Comparison of ENCODE assay signal across 2 cellular contexts in genomic region chr20:33434434-33434833, GRCh38.
TF ChIP-seq lines count a peak whose summit lies in the region.

No MANE protein-coding gene starts in this region.

TF ChIP-seq in HEK293, 187 proteins besides CTCF, POLR2A, EP300 and RAD21:
- no peak for TF ChIP-seq ZNF335 (tag by site-specific recombination; conservative IDR thresholded peaks at IDR 0.05)
- TF ChIP-seq, protein P1, sequence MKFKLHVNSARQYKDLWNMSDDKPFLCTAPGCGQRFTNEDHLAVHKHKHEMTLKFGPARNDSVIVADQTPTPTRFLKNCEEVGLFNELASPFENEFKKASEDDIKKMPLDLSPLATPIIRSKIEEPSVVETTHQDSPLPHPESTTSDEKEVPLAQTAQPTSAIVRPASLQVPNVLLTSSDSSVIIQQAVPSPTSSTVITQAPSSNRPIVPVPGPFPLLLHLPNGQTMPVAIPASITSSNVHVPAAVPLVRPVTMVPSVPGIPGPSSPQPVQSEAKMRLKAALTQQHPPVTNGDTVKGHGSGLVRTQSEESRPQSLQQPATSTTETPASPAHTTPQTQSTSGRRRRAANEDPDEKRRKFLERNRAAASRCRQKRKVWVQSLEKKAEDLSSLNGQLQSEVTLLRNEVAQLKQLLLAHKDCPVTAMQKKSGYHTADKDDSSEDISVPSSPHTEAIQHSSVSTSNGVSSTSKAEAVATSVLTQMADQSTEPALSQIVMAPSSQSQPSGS (tag by site-specific recombination; IDR thresholded peaks at IDR 0.05; ENCODE audit: low read depth): no peak
- TF ChIP-seq ZNF654 (tag by site-specific recombination; IDR thresholded peaks at IDR 0.05; ENCODE audit: low read depth): no peak
- peak; percentile 96 for TF ChIP-seq ZBTB17 (tag by site-specific recombination; IDR thresholded peaks at IDR 0.05)
- TF ChIP-seq, protein P2, sequence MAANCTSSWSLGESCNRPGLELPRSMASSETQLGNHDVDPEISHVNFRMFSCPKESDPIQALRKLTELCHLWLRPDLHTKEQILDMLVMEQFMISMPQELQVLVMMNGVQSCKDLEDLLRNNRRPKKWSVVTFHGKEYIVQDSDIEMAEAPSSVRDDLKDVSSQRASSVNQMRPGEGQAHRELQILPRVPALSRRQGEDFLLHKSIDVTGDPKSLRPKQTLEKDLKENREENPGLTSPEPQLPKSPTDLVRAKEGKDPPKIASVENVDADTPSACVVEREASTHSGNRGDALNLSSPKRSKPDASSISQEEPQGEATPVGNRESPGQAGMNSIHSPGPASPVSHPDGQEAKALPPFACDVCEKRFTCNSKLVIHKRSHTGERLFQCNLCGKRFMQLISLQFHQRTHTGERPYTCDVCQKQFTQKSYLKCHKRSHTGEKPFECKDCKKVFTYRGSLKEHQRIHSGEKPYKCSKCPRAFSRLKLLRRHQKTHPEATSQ (tag by site-specific recombination; IDR thresholded peaks at IDR 0.05): no peak
- no peak for TF ChIP-seq ZBTB21 (tag by site-specific recombination; IDR thresholded peaks at IDR 0.05)
- no peak for TF ChIP-seq ZNF280C (tag by site-specific recombination; IDR thresholded peaks at IDR 0.05)
- TF ChIP-seq ZBTB10 (tag by site-specific recombination; IDR thresholded peaks at IDR 0.05): no peak

TF ChIP-seq in K562, 482 proteins besides CTCF, POLR2A, EP300 and RAD21:
- peak; percentile 39; the same call in 1 of the 2 replicates for TF ChIP-seq ZNF384 (IDR thresholded peaks at IDR 0.05; ENCODE audit: low read depth, low read length)
- no peak for TF ChIP-seq ZNF77 (CRISPR knock-in tag; IDR thresholded peaks at IDR 0.05)
- TF ChIP-seq ZBTB17 (CRISPR knock-in tag; IDR thresholded peaks at IDR 0.05): peak; percentile 77
- TF ChIP-seq, protein P3, sequence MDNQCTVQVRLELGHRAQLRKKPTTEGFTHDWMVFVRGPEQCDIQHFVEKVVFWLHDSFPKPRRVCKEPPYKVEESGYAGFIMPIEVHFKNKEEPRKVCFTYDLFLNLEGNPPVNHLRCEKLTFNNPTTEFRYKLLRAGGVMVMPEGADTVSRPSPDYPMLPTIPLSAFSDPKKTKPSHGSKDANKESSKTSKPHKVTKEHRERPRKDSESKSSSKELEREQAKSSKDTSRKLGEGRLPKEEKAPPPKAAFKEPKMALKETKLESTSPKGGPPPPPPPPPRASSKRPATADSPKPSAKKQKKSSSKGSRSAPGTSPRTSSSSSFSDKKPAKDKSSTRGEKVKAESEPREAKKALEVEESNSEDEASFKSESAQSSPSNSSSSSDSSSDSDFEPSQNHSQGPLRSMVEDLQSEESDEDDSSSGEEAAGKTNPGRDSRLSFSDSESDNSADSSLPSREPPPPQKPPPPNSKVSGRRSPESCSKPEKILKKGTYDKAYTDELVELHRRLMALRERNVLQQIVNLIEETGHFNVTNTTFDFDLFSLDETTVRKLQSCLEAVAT (IDR thresholded peaks at IDR 0.05): peak in 1 of 2 experiments; percentile 84; a peak in 2 of 4 replicates
TF ChIP-seq in K562: peak in this region for 3.
